ENCODE assay signal across 33 cellular contexts in the genomic region with DNA sequence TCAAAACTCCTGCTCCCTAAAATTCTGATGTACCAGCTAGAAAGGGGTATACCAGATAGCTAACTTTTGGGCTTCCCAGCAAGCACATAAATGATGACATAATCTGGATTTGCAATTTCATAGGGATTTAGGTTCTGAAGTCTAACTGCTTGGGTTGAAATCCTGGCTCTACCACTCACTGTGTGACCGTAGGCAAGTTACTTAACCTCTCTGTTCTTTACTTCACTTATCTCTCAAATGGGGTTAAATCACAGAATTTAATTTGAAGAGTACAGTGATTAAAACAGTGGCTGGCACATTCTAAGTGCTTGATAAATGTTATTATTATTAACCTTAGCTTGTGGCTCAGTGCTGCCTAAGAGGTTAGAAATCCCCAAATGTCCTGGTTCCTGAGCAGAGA. TPM values are rescaled to one million over a fixed set of nuclear protein-coding genes. Genes with fewer than 3 reads are reported as not detected.
"Had no signal": no experiment of that assay in that cellular context is flagged by ENCODE, and none has a peak within 500 bp of the region (broad histone marks: within the 10 kb centered on the region; RNA-seq: fewer than 3 reads in every experiment).

No MANE protein-coding gene starts in this region.

- H3K36me3 ChIP-seq: adrenal gland, esophagus muscularis mucosa, gastrocnemius medialis had no signal

- H3K9me3 Mint-ChIP-seq: activated CD4-positive, alpha-beta memory T cell treated with anti-CD3 and anti-CD28 coated beads for 36 hours; activated CD4-positive, alpha-beta T cell treated with anti-CD3 and anti-CD28 coated beads, Interleukin-2, amount 10 ng/mL, durations not matched to agents 24 days and 14 days; activated naive CD4-positive, alpha-beta T cell treated with anti-CD3 and anti-CD28 coated beads for 36 hours; activated naive CD4-positive, alpha-beta T cell treated with anti-CD3 and anti-CD28 coated beads, Interleukin-2, amount 50 U/mL, for 24 hours; activated naive CD8-positive, alpha-beta T cell treated with anti-CD3 and anti-CD28 coated beads for 36 hours; activated naive CD8-positive, alpha-beta T cell treated with anti-CD3 and anti-CD28 coated beads, Interleukin-2, amount 50 U/mL, for 24 hours; activated T-helper 1 cell treated with anti-CD3 and anti-CD28 coated beads, Interleukin-12 subunit alpha, Interleukin-12 subunit beta, Interleukin-2, Interleukin-4 antibody, amounts not matched to agents 30 ng/mL and 10 ng/mL and 1 ng/mL, durations not matched to agents 14 hours and 24 hours and 36 hours; activated T-helper 2 cell treated with anti-CD3 and anti-CD28 coated beads, Interferon-gamma antibody, Interleukin-2, Interleukin-4, amounts not matched to agents 10 μg/mL and 5 μg/mL and 100 μg/mL, durations not matched to agents 14 hours and 24 hours and 36 hours; effector memory CD8-positive, alpha-beta T cell had no signal

- H3K4me3 ChIP-seq: adrenal gland, body of pancreas, esophagus muscularis mucosa, gastrocnemius medialis had no signal

- H3K4me3 Mint-ChIP-seq: activated CD4-positive, alpha-beta memory T cell treated with anti-CD3 and anti-CD28 coated beads for 36 hours; activated CD4-positive, alpha-beta T cell treated with anti-CD3 and anti-CD28 coated beads for 36 hours; activated CD4-positive, alpha-beta T cell treated with anti-CD3 and anti-CD28 coated beads, Interleukin-2, amount 10 ng/mL, durations not matched to agents 24 days and 14 days; activated CD8-positive, alpha-beta memory T cell treated with anti-CD3 and anti-CD28 coated beads, Interleukin-2, amount 10 ng/mL, durations not matched to agents 7 days and 5 days; activated CD8-positive, alpha-beta T cell treated with anti-CD3 and anti-CD28 coated beads, Interleukin-2, amount 10 ng/mL, durations not matched to agents 7 days and 5 days; activated naive CD4-positive, alpha-beta T cell treated with anti-CD3 and anti-CD28 coated beads for 36 hours; activated naive CD4-positive, alpha-beta T cell treated with anti-CD3 and anti-CD28 coated beads, Interleukin-2, amount 50 U/mL, for 24 hours; activated naive CD8-positive, alpha-beta T cell treated with anti-CD3 and anti-CD28 coated beads for 36 hours; activated naive CD8-positive, alpha-beta T cell treated with anti-CD3 and anti-CD28 coated beads, Interleukin-2, amount 50 U/mL, for 24 hours; activated T-helper 1 cell treated with anti-CD3 and anti-CD28 coated beads, Interleukin-12 subunit alpha, Interleukin-12 subunit beta, Interleukin-2, Interleukin-4 antibody, amounts not matched to agents 30 ng/mL and 10 ng/mL and 1 ng/mL, durations not matched to agents 14 hours and 24 hours and 36 hours; effector memory CD8-positive, alpha-beta T cell had no signal

- H3K4me1 ChIP-seq: adrenal gland, body of pancreas, esophagus muscularis mucosa, foreskin keratinocyte had no signal

- H3K36me3 Mint-ChIP-seq: activated CD4-positive, alpha-beta memory T cell treated with anti-CD3 and anti-CD28 coated beads for 36 hours; activated CD8-positive, alpha-beta memory T cell treated with anti-CD3 and anti-CD28 coated beads, Interleukin-2, amount 10 ng/mL, durations not matched to agents 7 days and 5 days; activated naive CD4-positive, alpha-beta T cell treated with anti-CD3 and anti-CD28 coated beads, Interleukin-2, amount 50 U/mL, for 24 hours; activated naive CD8-positive, alpha-beta T cell treated with anti-CD3 and anti-CD28 coated beads for 36 hours had no signal

- H3K4me1 Mint-ChIP-seq: activated CD4-positive, alpha-beta T cell treated with anti-CD3 and anti-CD28 coated beads for 36 hours; activated CD4-positive, alpha-beta T cell treated with anti-CD3 and anti-CD28 coated beads, Interleukin-2, amount 10 ng/mL, durations not matched to agents 24 days and 14 days; activated CD8-positive, alpha-beta memory T cell treated with anti-CD3 and anti-CD28 coated beads, Interleukin-2, amount 10 ng/mL, durations not matched to agents 7 days and 5 days; activated naive CD4-positive, alpha-beta T cell treated with anti-CD3 and anti-CD28 coated beads, Interleukin-2, amount 50 U/mL, for 24 hours; activated naive CD8-positive, alpha-beta T cell treated with anti-CD3 and anti-CD28 coated beads for 36 hours; activated naive CD8-positive, alpha-beta T cell treated with anti-CD3 and anti-CD28 coated beads, Interleukin-2, amount 50 U/mL, for 24 hours had no signal

- H3K27ac ChIP-seq: adrenal gland, body of pancreas, esophagus muscularis mucosa, foreskin keratinocyte had no signal

- H3K27me3 ChIP-seq: body of pancreas, gastrocnemius medialis had no signal

- FAIRE-seq: colon had no signal

- ATAC-seq: activated CD4-positive, alpha-beta T cell treated with anti-CD3 and anti-CD28 coated beads for 36 hours; activated CD8-positive, alpha-beta memory T cell treated with anti-CD3 and anti-CD28 coated beads, Interleukin-2, amount 10 ng/mL, durations not matched to agents 7 days and 5 days; activated CD8-positive, alpha-beta T cell treated with anti-CD3 and anti-CD28 coated beads, Interleukin-2, amount 10 ng/mL, durations not matched to agents 7 days and 5 days; activated naive CD8-positive, alpha-beta T cell treated with anti-CD3 and anti-CD28 coated beads, Interleukin-2, amount 50 U/mL, for 24 hours; body of pancreas; effector memory CD8-positive, alpha-beta T cell; foreskin keratinocyte; gastrocnemius medialis had no signal

- H3K27ac Mint-ChIP-seq: activated CD4-positive, alpha-beta memory T cell treated with anti-CD3 and anti-CD28 coated beads for 36 hours; activated CD4-positive, alpha-beta T cell treated with anti-CD3 and anti-CD28 coated beads for 36 hours; activated CD4-positive, alpha-beta T cell treated with anti-CD3 and anti-CD28 coated beads, Interleukin-2, amount 10 ng/mL, durations not matched to agents 24 days and 14 days; activated CD8-positive, alpha-beta memory T cell treated with anti-CD3 and anti-CD28 coated beads, Interleukin-2, amount 10 ng/mL, durations not matched to agents 7 days and 5 days; activated CD8-positive, alpha-beta T cell treated with anti-CD3 and anti-CD28 coated beads, Interleukin-2, amount 10 ng/mL, durations not matched to agents 7 days and 5 days; activated naive CD4-positive, alpha-beta T cell treated with anti-CD3 and anti-CD28 coated beads for 36 hours; activated naive CD8-positive, alpha-beta T cell treated with anti-CD3 and anti-CD28 coated beads for 36 hours; activated naive CD8-positive, alpha-beta T cell treated with anti-CD3 and anti-CD28 coated beads, Interleukin-2, amount 50 U/mL, for 24 hours; activated T-helper 1 cell treated with anti-CD3 and anti-CD28 coated beads, Interleukin-12 subunit alpha, Interleukin-12 subunit beta, Interleukin-2, Interleukin-4 antibody, amounts not matched to agents 30 ng/mL and 10 ng/mL and 1 ng/mL, durations not matched to agents 14 hours and 24 hours and 36 hours; activated T-helper 2 cell treated with anti-CD3 and anti-CD28 coated beads, Interferon-gamma antibody, Interleukin-2, Interleukin-4, amounts not matched to agents 10 μg/mL and 5 μg/mL and 100 μg/mL, durations not matched to agents 14 hours and 24 hours and 36 hours; effector memory CD8-positive, alpha-beta T cell had no signal

- H3K9me3 ChIP-seq: adrenal gland, body of pancreas, esophagus muscularis mucosa, gastrocnemius medialis had no signal

- DNase-seq: activated CD4-positive, alpha-beta memory T cell treated with anti-CD3 and anti-CD28 coated beads for 36 hours; activated CD4-positive, alpha-beta T cell treated with anti-CD3 and anti-CD28 coated beads for 36 hours; activated CD4-positive, alpha-beta T cell treated with anti-CD3 and anti-CD28 coated beads, Interleukin-2, amount 10 ng/mL, durations not matched to agents 24 days and 14 days; activated CD4-positive, CD25-positive, alpha-beta regulatory T cell; activated CD4-positive, CD25-positive, alpha-beta regulatory T cell treated with anti-CD3 and anti-CD28 coated beads, Interleukin-2, amount 50 U/mL, for 72 hours; activated CD8-positive, alpha-beta memory T cell treated with anti-CD3 and anti-CD28 coated beads, Interleukin-2, amount 10 ng/mL, durations not matched to agents 7 days and 5 days; activated CD8-positive, alpha-beta memory T cell treated with anti-CD3 and anti-CD28 coated beads, Interleukin-2, amount 50 U/mL, for 4 hours; activated CD8-positive, alpha-beta T cell treated with anti-CD3 and anti-CD28 coated beads, Interleukin-2, amount 10 ng/mL, durations not matched to agents 7 days and 5 days; activated effector memory CD4-positive, alpha-beta T cell treated with anti-CD3 and anti-CD28 coated beads, Interleukin-2, amount 50 U/mL, for 16 hours; activated naive CD4-positive, alpha-beta T cell treated with anti-CD3 and anti-CD28 coated beads for 36 hours; activated naive CD8-positive, alpha-beta T cell treated with anti-CD3 and anti-CD28 coated beads for 36 hours; activated naive CD8-positive, alpha-beta T cell treated with anti-CD3 and anti-CD28 coated beads, Interleukin-2, amount 50 U/mL, for 24 hours; activated T-cell treated with anti-CD3 and anti-CD28 coated beads, Interleukin-2, amount 50 U/mL, for 1 hour; activated T-cell treated with anti-CD3 and anti-CD28 coated beads, Interleukin-2, amount 50 U/mL, for 48 hours; adrenal gland; amygdala; aorta; body of pancreas; caudate nucleus; cortex of kidney; dermis blood vessel endothelial cell; effector CD4-positive, alpha-beta T cell; effector memory CD8-positive, alpha-beta T cell; erythroblast; foreskin keratinocyte; gastrocnemius medialis; T-helper 2 cell had no signal

RNA-seq across cellular contexts. Expression of a gene that starts 49.1 kb away (rescaled TPM):
- total RNA-seq: activated CD4-positive, alpha-beta T cell treated with anti-CD3 and anti-CD28 coated beads for 36 hours; activated CD4-positive, alpha-beta T cell treated with anti-CD3 and anti-CD28 coated beads, Interleukin-2, amount 10 ng/mL, durations not matched to agents 24 days and 14 days; activated CD8-positive, alpha-beta memory T cell treated with anti-CD3 and anti-CD28 coated beads for 36 hours; activated CD8-positive, alpha-beta memory T cell treated with anti-CD3 and anti-CD28 coated beads, Interleukin-2, amount 10 ng/mL, durations not matched to agents 7 days and 5 days; activated CD8-positive, alpha-beta T cell treated with anti-CD3 and anti-CD28 coated beads, Interleukin-2, amount 10 ng/mL, durations not matched to agents 7 days and 5 days; activated naive CD4-positive, alpha-beta T cell treated with anti-CD3 and anti-CD28 coated beads for 36 hours; activated naive CD8-positive, alpha-beta T cell treated with anti-CD3 and anti-CD28 coated beads for 36 hours; activated T-helper 1 cell treated with anti-CD3 and anti-CD28 coated beads, Interleukin-12 subunit alpha, Interleukin-12 subunit beta, Interleukin-2, Interleukin-4 antibody, amounts not matched to agents 30 ng/mL and 10 ng/mL and 1 ng/mL, durations not matched to agents 14 hours and 24 hours and 36 hours had no signal
